15 cellular contexts compared by ENCODE assay signal in the genomic region with DNA sequence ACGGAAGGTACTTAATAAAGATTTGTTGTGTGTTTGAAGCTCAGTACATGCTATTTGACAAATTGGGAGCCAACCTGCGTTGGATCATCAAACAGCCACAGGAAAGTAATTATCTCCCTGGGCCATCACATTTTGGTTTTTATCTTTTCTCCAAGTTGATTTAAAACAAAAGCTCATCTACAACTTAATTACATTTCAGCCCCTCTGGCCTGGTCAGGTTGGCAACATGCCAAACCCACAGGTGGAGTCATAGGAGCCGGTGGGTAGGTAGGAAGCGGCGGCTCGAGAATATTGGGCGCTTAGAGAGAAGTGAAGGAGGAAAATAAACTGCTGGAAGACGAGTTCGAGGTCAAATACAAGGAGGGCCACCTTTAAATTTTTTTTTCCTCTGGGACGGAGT.
"Had no signal": no experiment of that assay in that cellular context is flagged by ENCODE, and none has a peak within 500 bp of the region (broad histone marks: within the 10 kb centered on the region; RNA-seq: fewer than 3 reads in every experiment).

No MANE protein-coding gene starts in this region.

- DNase-seq: activated CD4-positive, alpha-beta T cell treated with anti-CD3 and anti-CD28 coated beads, Interleukin-2, amount 50 U/mL, for 48 hours; activated CD4-positive, CD25-positive, alpha-beta regulatory T cell treated with anti-CD3 and anti-CD28 coated beads, Interleukin-2, amount 50 U/mL, for 72 hours; activated CD8-positive, alpha-beta memory T cell treated with anti-CD3 and anti-CD28 coated beads, Interleukin-2, amount 10 ng/mL, durations not matched to agents 7 days and 5 days; activated gamma-delta T cell; activated T-cell treated with anti-CD3 and anti-CD28 coated beads, Interleukin-2, amount 50 U/mL, for 48 hours; dermis blood vessel endothelial cell; lower lobe of right lung; naive thymus-derived CD4-positive, alpha-beta T cell; retina; stimulated activated CD4-positive, alpha-beta T cell treated with anti-CD3 and anti-CD28 coated beads, Interleukin-15, amount 100 ng/mL, for 24 hours; stimulated activated CD4-positive, alpha-beta T cell treated with anti-CD3 and anti-CD28 coated beads, Interleukin-4, amount 100 ng/mL, for 24 hours; testis; upper lobe of right lung had no signal

- H3K27ac ChIP-seq: gastroesophageal sphincter, lower lobe of right lung, parathyroid adenoma, testis, upper lobe of right lung had no signal
